Comparison of ENCODE assay signal across 9 cellular contexts in the genomic region with DNA sequence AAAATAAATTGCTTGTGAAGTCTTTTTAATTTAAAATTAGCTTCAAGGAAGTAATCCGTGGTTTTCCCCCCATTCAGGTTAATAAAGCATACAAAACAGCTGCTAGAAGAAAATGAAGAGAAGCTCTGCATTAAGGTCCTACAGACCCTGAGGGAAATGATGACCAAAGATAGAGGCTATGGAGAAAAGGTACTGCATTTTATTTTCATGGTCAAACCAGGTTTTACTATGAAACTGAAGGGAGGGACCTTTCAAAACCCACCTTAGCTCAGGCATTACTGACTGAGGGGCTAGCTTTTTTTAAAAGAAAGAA.
A peak's percentile ranks its signal among the peaks of the same experiment; 100 is the strongest.
DNase-seq lines count a peak whose midpoint lies in the region; ATAC-seq, FAIRE-seq and TF ChIP-seq lines count a peak whose summit lies in the region.
"Had no signal": no experiment of that assay in that cellular context is flagged by ENCODE, and none has a peak within 500 bp of the region (broad histone marks: within the 10 kb centered on the region; RNA-seq: fewer than 3 reads in every experiment).

No MANE protein-coding gene starts in this region.

- H3K9ac ChIP-seq in GM12878 (ENCODE audit: control insufficient read depth, insufficient read depth, low read length) = no peak overlapping the region

- TF ChIP-seq RAD21 in GM12878 (IDR thresholded peaks at IDR 0.05; ENCODE audit: insufficient read depth, low read depth, low read length) = no peak

- no peak overlapping the region for H3K4me3 ChIP-seq in GM12878
- H3K4me3 ChIP-seq in skin epidermis = no peak overlapping the region
- no peak overlapping the region for H3K4me3 ChIP-seq in lower leg skin (ENCODE audit: low read depth, poor library complexity, severe bottlenecking)

- no peaks in the 10 kb centered on the region for H4K20me1 ChIP-seq in GM12878 (ENCODE audit: control insufficient read depth, insufficient read depth)

- H3K4me2 ChIP-seq in GM12878 (ENCODE audit: control insufficient read depth, insufficient read depth) = no peak overlapping the region

- no peak for FAIRE-seq in GM12878 (lab: Jason Lieb, UNC)

- BruUV-seq in GM12878 (replicated peaks; lab: Mats Ljungman, UMichigan) = no TSS peak

- no peaks in the 10 kb centered on the region for H3K4me1 ChIP-seq in GM12878 (ENCODE audit: control insufficient read depth, insufficient read depth, low read length)

- DNase-seq in GM12878 (ENCODE audit: low read depth, low spot score) = no peak
- no peak for DNase-seq in NCI-H1417 treated with DMSO at 0.1 percent for 48 hours (lab: John Stamatoyannopoulos, UW)
- no peak for DNase-seq in cortex of kidney (lab: John Stamatoyannopoulos, UW)
- no peak for DNase-seq in cerebellum (ENCODE audit: low spot score)
- no peak for DNase-seq in lower leg skin (ENCODE audit: low spot score in 2 of 2)
- DNase-seq: NCI-H524 treated with DMSO at 0.1 percent for 48 hours had no signal

- peaks cover 2 to 9% of the 10 kb centered on the region in 2 experiments for H3K36me3 ChIP-seq in GM12878 (ENCODE audit: control insufficient read depth in 2 of 2, insufficient read depth in 2 of 2, low read length in 1 of 2)

- TF ChIP-seq EP300 in GM12878 (IDR thresholded peaks at IDR 0.05; ENCODE audit: borderline replicate concordance in 1 of 2, control insufficient read depth in 1 of 2, low read depth in 2 of 2, low read length in 2 of 2) = no peak

- TF ChIP-seq CTCF in GM12878 (IDR thresholded peaks at IDR 0.05 in 2 of 3, conservative IDR thresholded peaks at IDR 0.05 in 1 of 3; ENCODE audit: control insufficient read depth in 2 of 3, extremely low read depth in 1 of 3, insufficient read depth in 1 of 3, low read depth in 3 of 3, low read length in 3 of 3) = no peak
- no peak for TF ChIP-seq CTCF in lower leg skin (IDR thresholded peaks at IDR 0.05)

- POLR2A ChIA-PET in GM12878 (lab: Charles Lee) = interaction anchor here (0.6 to 1.9 kb wide), 10 partner anchors 9 to 493 kb away, joined by 3 to 9 read pairs (median 4); no protein-coding TSS in a partner anchor

- CTCF ChIA-PET in GM12878 (lab: Yijun Ruan, JAX) = interaction anchor here (0.6 to 4.2 kb wide), 114 partner anchors 8 to 714 kb away, joined by 3 to 201 read pairs (median 4); partner anchors contain the start of gene BHLHE40

- WGBS in GM12878 (ENCODE audit: insufficient coverage, insufficient replicate concordance, low lambda C conversion rate, missing lambda C conversion rate) = 0% methylated on average over 1 of the region's 1 CpG
- 0% methylated on average over 1 of the region's 1 CpG for WGBS in lower leg skin, 2 donors

- no peak overlapping the region for H2AFZ ChIP-seq in GM12878 (ENCODE audit: control insufficient read depth, low read depth, low read length)

- peak; percentile 48 for ATAC-seq in GM19452 (IDR thresholded peaks at IDR 0.05; ENCODE audit: unreplicated experiment)
- ATAC-seq in HG02938 (IDR thresholded peaks at IDR 0.05; ENCODE audit: unreplicated experiment) = peak; percentile 19
- peak; percentile 16 for ATAC-seq in GM12878

- H3K27ac ChIP-seq in GM12878 (ENCODE audit: control insufficient read depth, insufficient read depth) (no peak overlapping the region), skin epidermis (peak overlapping the region in 12 of 21 experiments; percentile 1 to 69 (median 32))

- RAD21 ChIA-PET in GM12878 (lab: Charles Lee; ENCODE audit: unreplicated experiment) = interaction anchor here (0.6 to 8.4 kb wide), 80 partner anchors 9 to 738 kb away, joined by 3 to 148 read pairs (median 4); partner anchors contain the start of gene BHLHE40

- in situ Hi-C loops in GM12878 (cut with MboI) = no loop called here

- no peaks in the 10 kb centered on the region for H3K27me3 ChIP-seq in GM12878 (replicated peaks in 1 of 2; ENCODE audit: control insufficient read depth in 2 of 2, insufficient read depth in 2 of 2, low read length in 1 of 2)

- no peak for TF ChIP-seq POLR2A in GM12878 (IDR thresholded peaks at IDR 0.05; ENCODE audit: low read depth, low read length)
- no peak for TF ChIP-seq POLR2A in lower leg skin (IDR thresholded peaks at IDR 0.05)

- intact Hi-C loops in GM12878 (cut with micrococcal nuclease; ENCODE audit: unreplicated experiment) = loop anchor here (1.0 to 2.0 kb wide), 5 partner anchors 66 to 346 kb away; partner anchors contain the start of gene BHLHE40
- intact Hi-C loops in lower leg skin (cut with DNase I; ENCODE audit: low total_unique reads) = loop anchor here (10.0 kb wide), 1 partner anchor 313 kb away; no protein-coding TSS in a partner anchor

- SMC1A ChIA-PET in GM12878 (lab: Charles Lee; ENCODE audit: uncharacterized antibody, unreplicated experiment) = interaction anchor here (0.6 to 10.5 kb wide), 79 partner anchors 10 to 521 kb away, joined by 3 to 203 read pairs (median 5); partner anchors contain the start of gene BHLHE40

- no peaks in the 10 kb centered on the region for H3K9me3 ChIP-seq in GM12878 (replicated peaks; ENCODE audit: control insufficient read depth, insufficient read depth, low read length)

- H3K79me2 ChIP-seq in GM12878 (ENCODE audit: control insufficient read depth, insufficient read depth, low read length) = no peaks in the 10 kb centered on the region

TF ChIP-seq in GM12878, 131 proteins besides CTCF, POLR2A, EP300 and RAD21 (continues in another document):
- TF ChIP-seq SUPT20H (IDR thresholded peaks at IDR 0.05; ENCODE audit: borderline replicate concordance, control insufficient read depth, low read depth, low read length) (no peak), SREBF2 (IDR thresholded peaks at IDR 0.05; ENCODE audit: low read length) (no peak), RELB (IDR thresholded peaks at IDR 0.05; ENCODE audit: low read depth) (no peak), YY1 (IDR thresholded peaks at IDR 0.05; ENCODE audit: low read depth, low read length) (no peak), HDGF (IDR thresholded peaks at IDR 0.05) (no peak), RELA (IDR thresholded peaks at IDR 0.05; ENCODE audit: borderline replicate concordance, partially characterized antibody) (no peak), RB1 (IDR thresholded peaks at IDR 0.05; ENCODE audit: borderline replicate concordance) (no peak), POU2F2 (IDR thresholded peaks at IDR 0.05; ENCODE audit: borderline replicate concordance, low read depth, low read length) (no peak), ETV6 (conservative IDR thresholded peaks at IDR 0.05 in 1 of 2, IDR thresholded peaks at IDR 0.05 in 1 of 2; ENCODE audit: borderline replicate concordance in 1 of 2, low read depth in 1 of 2) (no peak)
- TF ChIP-seq, protein P1, sequence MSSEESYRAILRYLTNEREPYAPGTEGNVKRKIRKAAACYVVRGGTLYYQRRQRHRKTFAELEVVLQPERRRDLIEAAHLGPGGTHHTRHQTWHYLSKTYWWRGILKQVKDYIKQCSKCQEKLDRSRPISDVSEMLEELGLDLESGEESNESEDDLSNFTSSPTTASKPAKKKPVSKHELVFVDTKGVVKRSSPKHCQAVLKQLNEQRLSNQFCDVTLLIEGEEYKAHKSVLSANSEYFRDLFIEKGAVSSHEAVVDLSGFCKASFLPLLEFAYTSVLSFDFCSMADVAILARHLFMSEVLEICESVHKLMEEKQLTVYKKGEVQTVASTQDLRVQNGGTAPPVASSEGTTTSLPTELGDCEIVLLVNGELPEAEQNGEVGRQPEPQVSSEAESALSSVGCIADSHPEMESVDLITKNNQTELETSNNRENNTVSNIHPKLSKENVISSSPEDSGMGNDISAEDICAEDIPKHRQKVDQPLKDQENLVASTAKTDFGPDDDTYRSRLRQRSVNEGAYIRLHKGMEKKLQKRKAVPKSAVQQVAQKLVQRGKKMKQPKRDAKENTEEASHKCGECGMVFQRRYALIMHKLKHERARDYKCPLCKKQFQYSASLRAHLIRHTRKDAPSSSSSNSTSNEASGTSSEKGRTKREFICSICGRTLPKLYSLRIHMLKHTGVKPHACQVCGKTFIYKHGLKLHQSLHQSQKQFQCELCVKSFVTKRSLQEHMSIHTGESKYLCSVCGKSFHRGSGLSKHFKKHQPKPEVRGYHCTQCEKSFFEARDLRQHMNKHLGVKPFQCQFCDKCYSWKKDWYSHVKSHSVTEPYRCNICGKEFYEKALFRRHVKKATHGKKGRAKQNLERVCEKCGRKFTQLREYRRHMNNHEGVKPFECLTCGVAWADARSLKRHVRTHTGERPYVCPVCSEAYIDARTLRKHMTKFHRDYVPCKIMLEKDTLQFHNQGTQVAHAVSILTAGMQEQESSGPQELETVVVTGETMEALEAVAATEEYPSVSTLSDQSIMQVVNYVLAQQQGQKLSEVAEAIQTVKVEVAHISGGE (CRISPR knock-in tag; IDR thresholded peaks at IDR 0.05) = no peak
- TF ChIP-seq, protein P2, sequence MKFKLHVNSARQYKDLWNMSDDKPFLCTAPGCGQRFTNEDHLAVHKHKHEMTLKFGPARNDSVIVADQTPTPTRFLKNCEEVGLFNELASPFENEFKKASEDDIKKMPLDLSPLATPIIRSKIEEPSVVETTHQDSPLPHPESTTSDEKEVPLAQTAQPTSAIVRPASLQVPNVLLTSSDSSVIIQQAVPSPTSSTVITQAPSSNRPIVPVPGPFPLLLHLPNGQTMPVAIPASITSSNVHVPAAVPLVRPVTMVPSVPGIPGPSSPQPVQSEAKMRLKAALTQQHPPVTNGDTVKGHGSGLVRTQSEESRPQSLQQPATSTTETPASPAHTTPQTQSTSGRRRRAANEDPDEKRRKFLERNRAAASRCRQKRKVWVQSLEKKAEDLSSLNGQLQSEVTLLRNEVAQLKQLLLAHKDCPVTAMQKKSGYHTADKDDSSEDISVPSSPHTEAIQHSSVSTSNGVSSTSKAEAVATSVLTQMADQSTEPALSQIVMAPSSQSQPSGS (IDR thresholded peaks at IDR 0.05; ENCODE audit: low read length) = no peak
